ENCODE assay signal across 29 cellular contexts in the genomic region with DNA sequence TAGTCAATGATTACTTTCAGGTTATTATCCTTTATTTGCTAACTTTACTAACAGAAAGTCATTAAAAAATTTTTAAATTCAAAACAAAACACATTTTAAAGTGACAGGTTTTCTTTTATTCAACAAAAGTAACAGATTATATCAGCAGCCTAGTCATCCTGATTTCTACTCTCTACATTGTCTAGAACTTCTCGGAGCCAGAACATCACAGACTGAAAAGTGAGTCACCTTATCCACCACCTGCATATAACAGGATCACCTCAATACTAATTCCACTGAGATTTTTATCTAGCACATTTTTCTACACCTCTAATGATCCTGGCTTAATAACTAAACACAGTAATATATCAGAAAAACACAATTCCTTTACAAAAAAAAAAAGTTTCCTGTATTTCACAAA.
"Had no signal": no experiment of that assay in that cellular context is flagged by ENCODE, and none has a peak within 500 bp of the region (broad histone marks: within the 10 kb centered on the region; RNA-seq: fewer than 3 reads in every experiment).

No MANE protein-coding gene starts in this region.

- H3K9ac ChIP-seq: neural progenitor cell, parathyroid adenoma had no signal

- H3K27me3 Mint-ChIP-seq: progenitor cell of endocrine pancreas; stimulated activated naive B cell treated with anti-CD40 and anti-IgM and Interleukin-4, amounts not matched to agents 10 μg/mL and 1 μg/mL and 100 μg/mL, for 72 hours; stimulated activated naive CD8-positive, alpha-beta T cell treated with anti-CD3 and anti-CD28 coated beads, Interleukin-15, Interleukin-2, amounts not matched to agents 100 ng/mL and 50 ng/mL, for 24 hours had no signal

- FAIRE-seq: small intestine, urothelium cell line had no signal

- H3K4me1 ChIP-seq: neural progenitor cell, parathyroid adenoma, psoas muscle, right lobe of liver, sigmoid colon, thyroid gland, tibial nerve, upper lobe of left lung, vagina had no signal

- H3K36me3 ChIP-seq: neural progenitor cell, ovary, right lobe of liver, sigmoid colon, stomach, thoracic aorta, thyroid gland, tibial nerve, upper lobe of left lung, vagina had no signal

- H3K79me2 ChIP-seq: parathyroid adenoma had no signal

- H3K9me3 Mint-ChIP-seq: natural killer cell; stimulated activated effector memory CD8-positive, alpha-beta T cell treated with anti-CD3 and anti-CD28 coated beads, Interleukin-12 subunit alpha, Interleukin-12 subunit beta, amount 100 ng/mL, for 72 hours; stimulated activated naive B cell treated with anti-CD40 and anti-IgM and Interleukin-4, amounts not matched to agents 10 μg/mL and 1 μg/mL and 100 μg/mL, for 72 hours had no signal

- H3K4me3 Mint-ChIP-seq: natural killer cell; nephron; neural progenitor cell; stimulated activated effector memory CD8-positive, alpha-beta T cell treated with anti-CD3 and anti-CD28 coated beads, Interleukin-12 subunit alpha, Interleukin-12 subunit beta, amount 100 ng/mL, for 72 hours; stimulated activated naive B cell treated with anti-CD40 and anti-IgM and Interleukin-4, amounts not matched to agents 10 μg/mL and 1 μg/mL and 100 μg/mL, for 72 hours; stimulated activated naive CD8-positive, alpha-beta T cell treated with anti-CD3 and anti-CD28 coated beads, Interleukin-15, Interleukin-2, amounts not matched to agents 100 ng/mL and 50 ng/mL, for 24 hours had no signal

- H3K4me2 ChIP-seq: neural progenitor cell had no signal

- H3K4me3 ChIP-seq: neural progenitor cell, ovary, psoas muscle, right lobe of liver, sigmoid colon, stomach, thoracic aorta, thyroid gland, tibial nerve, upper lobe of left lung, vagina had no signal

- H3K36me3 Mint-ChIP-seq: natural killer cell; neural progenitor cell; stimulated activated effector memory CD8-positive, alpha-beta T cell treated with anti-CD3 and anti-CD28 coated beads, Interleukin-12 subunit alpha, Interleukin-12 subunit beta, amount 100 ng/mL, for 72 hours; stimulated activated naive B cell treated with anti-CD40 and anti-IgM and Interleukin-4, amounts not matched to agents 10 μg/mL and 1 μg/mL and 100 μg/mL, for 72 hours had no signal

- H3K27me3 ChIP-seq: neural progenitor cell, ovary, right lobe of liver, sigmoid colon, stomach, thyroid gland, tibial nerve, upper lobe of left lung, vagina had no signal

- H2AFZ ChIP-seq: neural progenitor cell, parathyroid adenoma had no signal

- H3K4me1 Mint-ChIP-seq: natural killer cell; nephron; stimulated activated effector memory CD8-positive, alpha-beta T cell treated with anti-CD3 and anti-CD28 coated beads, Interleukin-12 subunit alpha, Interleukin-12 subunit beta, amount 100 ng/mL, for 72 hours; stimulated activated naive B cell treated with anti-CD40 and anti-IgM and Interleukin-4, amounts not matched to agents 10 μg/mL and 1 μg/mL and 100 μg/mL, for 72 hours had no signal

- H3K9me3 ChIP-seq: psoas muscle, right lobe of liver, sigmoid colon, stomach, thoracic aorta, thyroid gland, tibial nerve, upper lobe of left lung, vagina had no signal

- H3K27ac ChIP-seq: neural progenitor cell, ovary, parathyroid adenoma, psoas muscle, right lobe of liver, sigmoid colon, stomach, thoracic aorta, thyroid gland, tibial nerve, upper lobe of left lung, vagina had no signal

- H3K27ac Mint-ChIP-seq: natural killer cell; nephron; neural progenitor cell; progenitor cell of endocrine pancreas; stimulated activated effector memory CD8-positive, alpha-beta T cell treated with anti-CD3 and anti-CD28 coated beads, Interleukin-12 subunit alpha, Interleukin-12 subunit beta, amount 100 ng/mL, for 72 hours; stimulated activated naive B cell treated with anti-CD40 and anti-IgM and Interleukin-4, amounts not matched to agents 10 μg/mL and 1 μg/mL and 100 μg/mL, for 72 hours; stimulated activated naive CD8-positive, alpha-beta T cell treated with anti-CD3 and anti-CD28 coated beads, Interleukin-15, Interleukin-2, amounts not matched to agents 100 ng/mL and 50 ng/mL, for 24 hours had no signal

- DNase-seq: natural killer cell; occipital lobe; ovary; posterior cingulate gyrus; psoas muscle; right cardiac atrium; right lobe of liver; sigmoid colon; small intestine; stimulated activated CD4-positive, alpha-beta T cell treated with anti-CD3 and anti-CD28 coated beads, Interleukin-15, amount 100 ng/mL, for 24 hours; stimulated activated CD4-positive, alpha-beta T cell treated with anti-CD3 and anti-CD28 coated beads, Interleukin-2, amount 100 ng/mL, for 24 hours; stimulated activated CD4-positive, alpha-beta T cell treated with anti-CD3 and anti-CD28 coated beads, Interleukin-2, amount 100 ng/mL, for 48 hours; stimulated activated CD4-positive, alpha-beta T cell treated with anti-CD3 and anti-CD28 coated beads, Interleukin-4, amount 100 ng/mL, for 24 hours; stimulated activated naive B cell treated with anti-CD40 and anti-IgM and Interleukin-4, amounts not matched to agents 10 μg/mL and 1 μg/mL and 100 μg/mL, for 72 hours; stimulated activated naive CD4-positive, alpha-beta T cell treated with Interleukin-2 at 50 U/mL for 16 hours; stomach; thyroid gland; trophoblast cell; upper lobe of left lung had no signal
